3 cellular contexts compared by ENCODE assay signal in the genomic region with DNA sequence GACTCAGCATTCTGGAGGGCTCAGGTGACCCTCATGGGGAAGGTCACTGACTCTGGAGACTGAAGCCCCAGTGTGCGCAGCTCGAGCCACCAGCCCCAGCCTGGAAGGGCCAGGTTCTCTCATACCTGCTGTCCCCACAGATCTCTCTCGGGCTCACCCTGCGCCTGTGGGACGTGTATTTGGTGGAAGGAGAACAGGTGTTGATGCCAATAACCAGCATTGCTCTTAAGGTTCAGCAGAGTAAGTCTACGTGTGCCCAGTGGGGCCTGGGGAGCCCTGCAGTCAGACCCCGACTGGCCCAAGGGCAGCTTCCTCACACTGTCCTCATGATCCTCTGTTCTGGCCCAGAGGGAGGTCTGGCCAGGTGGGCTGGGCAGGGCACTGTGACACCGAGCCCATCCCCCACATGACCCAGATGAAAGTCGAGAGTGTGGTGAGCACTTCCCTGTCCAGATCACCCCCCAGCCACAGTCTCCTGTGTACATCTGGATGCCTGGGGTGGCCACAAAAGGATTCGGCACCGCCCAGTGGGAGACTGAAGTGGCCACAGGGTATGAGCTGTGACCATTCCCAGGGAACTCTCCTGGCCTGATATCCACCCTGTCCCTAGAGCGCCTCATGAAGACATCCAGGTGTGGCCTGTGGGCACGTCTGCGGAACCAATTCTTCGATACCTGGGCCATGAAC. TPM values are rescaled to one million over a fixed set of nuclear protein-coding genes. Genes with fewer than 3 reads are reported as not detected.
"Had no signal": no experiment of that assay in that cellular context is flagged by ENCODE, and none has a peak within 500 bp of the region (broad histone marks: within the 10 kb centered on the region; RNA-seq: fewer than 3 reads in every experiment).

No MANE protein-coding gene starts in this region.

RNA-seq across cellular contexts. Expression of a gene that starts 21.8 kb away (rescaled TPM):
- total RNA-seq: pulmonary artery endothelial cell, smooth muscle cell had no signal
- polyA plus RNA-seq: neural cell had no signal
